Comparison of ENCODE assay signal across 2 cellular contexts in genomic region chr21:32543056-32543455, GRCh38. TPM values are rescaled to one million over a fixed set of nuclear protein-coding genes. Genes with fewer than 3 reads are reported as not detected.
"Had no signal": no experiment of that assay in that cellular context is flagged by ENCODE, and none has a peak within 500 bp of the region (broad histone marks: within the 10 kb centered on the region; RNA-seq: fewer than 3 reads in every experiment).

No MANE protein-coding gene starts in this region.

RNA-seq across cellular contexts. Expression of gene TCP10L, which starts 42.3 kb away (rescaled TPM):
- total RNA-seq: left colon, mononuclear cell had no signal
